Comparison of ENCODE assay signal across 10 cellular contexts in genomic region chr19:51364200-51365106, GRCh38. TPM values are rescaled to one million over a fixed set of nuclear protein-coding genes. Genes with fewer than 3 reads are reported as not detected.
DNase-seq lines count a peak whose midpoint lies in the region; ATAC-seq, FAIRE-seq and TF ChIP-seq lines count a peak whose summit lies in the region.
"Had no signal": no experiment of that assay in that cellular context is flagged by ENCODE, and none has a peak within 500 bp of the region (broad histone marks: within the 10 kb centered on the region; RNA-seq: fewer than 3 reads in every experiment).

No MANE protein-coding gene starts in this region.

- H3K4me3 Mint-ChIP-seq in T-cell, result peak overlapping the region; percentile 18 to 65 (median 51)

- no peaks in the 10 kb centered on the region for H3K9me3 Mint-ChIP-seq in T-cell

- no peaks in the 10 kb centered on the region for H3K36me3 Mint-ChIP-seq in T-cell

- peaks cover 48 to 61% (median 59%) of the 10 kb centered on the region in 3 donors for H3K4me1 Mint-ChIP-seq in T-cell

- FAIRE-seq in GM12892 (lab: Jason Lieb, UNC), result no peak

- DNase-seq in Daoy (ENCODE audit: low read depth) (peak; percentile 37), T-cell (no peak), pons (ENCODE audit: low spot score) (peak; percentile 72), GM12892 (ENCODE audit: insufficient read length) (no peak), KBM-7 (no peak)
- DNase-seq: MM.1S had no signal

- ATAC-seq in T-cell (replicated peaks in 1 of 4) (no peak), esophagus mucosa (peak; percentile 7), HG03139 (IDR thresholded peaks at IDR 0.05; ENCODE audit: unreplicated experiment) (no peak), GM21825 (IDR thresholded peaks at IDR 0.05; ENCODE audit: unreplicated experiment) (no peak)

- CTCF ChIA-PET in T-cell (lab: Charles Lee), result interaction anchor here in 1 of 2 donors (1.6 kb wide), 1 partner anchor 25 kb away, joined by 4 read pairs; no protein-coding TSS in a partner anchor

- peak overlapping the region in 1 of 2 donors; percentile 71 for H3K27ac Mint-ChIP-seq in T-cell

- POLR2A ChIA-PET in T-cell (lab: Charles Lee), result interaction anchor here in 1 of 2 donors (0.6 kb wide), 1 partner anchor 29 kb away, joined by 4 read pairs; no protein-coding TSS in a partner anchor

- no peak for TF ChIP-seq POLR2A in GM12892 (IDR thresholded peaks at IDR 0.05; ENCODE audit: low read depth, low read length)

- H3K27me3 Mint-ChIP-seq in T-cell, result no peaks in the 10 kb centered on the region

- in situ Hi-C loops in KBM-7 (cut with MboI; ENCODE audit: low pct_unique_long_range_greater_than_20kb, low sequenced_read_pairs), result no loop called here

RNA-seq across cellular contexts. Expression of gene ETFB, which starts 1.7 kb away (rescaled TPM):
- 155 and 193 TPM in 2 replicates for total RNA-seq in Daoy (2014; rRNA removed; shearing (Covaris generic))
- 10 to 100 TPM; 37.8 to 67.8 (median 61.1) TPM for total RNA-seq in T-cell
- total RNA-seq in esophagus mucosa, result 142 TPM
- polyA plus RNA-seq in GM12892 (2012; ENCODE audit: missing spikeins), result 65.3 TPM

RNA-seq across cellular contexts. Expression of gene CLDND2, which starts 4.3 kb away (rescaled TPM):
- total RNA-seq in Daoy (2014; rRNA removed; shearing (Covaris generic)), result not detected in 2 replicates
- 1 to 10 TPM; 2.0 to 8.5 (median 5.8) TPM for total RNA-seq in T-cell
- total RNA-seq in esophagus mucosa, result 1.1 TPM
- 0.59 TPM for polyA plus RNA-seq in GM12892 (2012; ENCODE audit: missing spikeins)

RNA-seq across cellular contexts. Expression of gene NKG7, which starts 8.0 kb away (rescaled TPM):
- not detected in 2 replicates for total RNA-seq in Daoy (2014; rRNA removed; shearing (Covaris generic))
- total RNA-seq in T-cell (100 to 1,000 TPM in 4 of 5 donors, 10 to 100 TPM in 1; 42.9 to 356 (median 105) TPM), esophagus mucosa (not detected)
- polyA plus RNA-seq in GM12892 (2012; ENCODE audit: missing spikeins), result 8.2 TPM

RNA-seq across cellular contexts. Expression of gene VSIG10L, which starts 22.5 kb away (rescaled TPM):
- 0.74 and 1.1 TPM in 2 replicates for total RNA-seq in Daoy (2014; rRNA removed; shearing (Covaris generic))
- total RNA-seq in T-cell (under 1 TPM; 0.18 to 0.70 (median 0.39) TPM), esophagus mucosa (103 TPM)
- 0.28 TPM for polyA plus RNA-seq in GM12892 (2012; ENCODE audit: missing spikeins)

RNA-seq across cellular contexts. Expression of gene LIM2, which starts 23.3 kb away (rescaled TPM):
- not detected in 2 replicates for total RNA-seq in Daoy (2014; rRNA removed; shearing (Covaris generic))
- total RNA-seq in T-cell (not detected), esophagus mucosa (not detected)
- not detected for polyA plus RNA-seq in GM12892 (2012; ENCODE audit: missing spikeins)
- total RNA-seq: lower leg skin had no signal

Comparison
In these comparisons a context has a peak if more than half of its experiments do, and no peak if none do; other contexts are left out.
1. DNase-seq: peak in Daoy (single experiment) and pons (single experiment); none in T-cell (0 of 34), GM12892 (single experiment) and KBM-7 (single experiment).
2. RNA of gene NKG7, which starts 8.0 kb away (total RNA-seq): 42.9 to 356 TPM in T-cell; not detected in esophagus mucosa (single experiment) and not detected in Daoy; every median in the first group is over 10 times any median in the second.